21 cellular contexts compared by ENCODE assay signal in the genomic region with DNA sequence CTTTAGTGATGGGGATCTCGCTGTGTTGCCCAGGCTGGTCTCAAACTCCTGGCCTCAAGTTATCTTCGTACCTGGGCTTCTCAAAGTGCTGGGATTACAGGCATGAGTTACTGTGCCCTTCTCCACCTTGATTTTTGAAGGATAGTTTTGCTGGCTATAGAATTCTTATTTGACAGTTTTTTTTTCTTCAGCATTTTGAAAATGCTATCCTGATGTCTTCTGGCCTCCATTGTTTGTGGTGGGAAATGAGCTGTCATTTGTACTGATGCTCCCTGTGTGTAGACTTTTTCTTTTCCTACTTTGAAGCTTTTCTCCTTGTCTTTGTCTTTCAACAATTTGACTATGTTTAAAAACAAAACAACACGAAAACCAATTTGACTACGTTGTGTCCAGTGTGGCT. TPM values are rescaled to one million over a fixed set of nuclear protein-coding genes. Genes with fewer than 3 reads are reported as not detected.
DNase-seq lines count a peak whose midpoint lies in the region; ATAC-seq, FAIRE-seq and TF ChIP-seq lines count a peak whose summit lies in the region.
"Had no signal": no experiment of that assay in that cellular context is flagged by ENCODE, and none has a peak within 500 bp of the region (broad histone marks: within the 10 kb centered on the region; RNA-seq: fewer than 3 reads in every experiment).

No MANE protein-coding gene starts in this region.

- 96% methylated on average over 4 of the region's 4 CpGs for WGBS in esophagus muscularis mucosa

- no peaks in the 10 kb centered on the region for H3K9me2 ChIP-seq in PC-3 (replicated peaks; ENCODE audit: low read length)

- peaks cover 10% of the 10 kb centered on the region for H3K36me3 Mint-ChIP-seq in activated CD4-positive, alpha-beta T cell treated with anti-CD3 and anti-CD28 coated beads for 36 hours (ENCODE audit: low read depth)

- no peaks in the 10 kb centered on the region for H3K27me3 Mint-ChIP-seq in activated CD4-positive, alpha-beta T cell treated with anti-CD3 and anti-CD28 coated beads for 36 hours
- H3K27me3 Mint-ChIP-seq: CD8-positive, alpha-beta memory T cell had no signal

- peak; percentile 71 for FAIRE-seq in GM19239 (lab: Jason Lieb, UNC)
- FAIRE-seq: H1, RCC 7860 had no signal

- no peak overlapping the region for H3K4me2 ChIP-seq in PC-3 (ENCODE audit: low read length)
- H3K4me2 ChIP-seq: BLaER1 had no signal

- no peak for TF ChIP-seq POLR2A in esophagus muscularis mucosa (IDR thresholded peaks at IDR 0.05; ENCODE audit: low read depth)

- CTCF ChIA-PET in PC-3 (lab: Charles Lee) (interaction anchor here (0.6 kb wide), 1 partner anchor 56 kb away, joined by 8 read pairs; no protein-coding TSS in a partner anchor), GM10248 (lab: Yijun Ruan, JAX) (interaction anchor here (0.6 kb wide), 1 partner anchor 60 kb away, joined by 3 read pairs; no protein-coding TSS in a partner anchor)
- CTCF ChIA-PET in activated CD4-positive, alpha-beta T cell treated with anti-CD3 and anti-CD28 coated beads for 36 hours (lab: Charles Lee) = no interaction called here

- in situ Hi-C loops in brain microvascular endothelial cell (cut with HindIII; ENCODE audit: low pct_ligation_motif_present, low sequenced_read_pairs) = no loop called here

- H3K4me1 Mint-ChIP-seq in activated CD4-positive, alpha-beta T cell treated with anti-CD3 and anti-CD28 coated beads for 36 hours = peaks cover 5% of the 10 kb centered on the region

- peaks cover 6% of the 10 kb centered on the region; the same call in 1 of the 2 replicates for H3K4me1 ChIP-seq in PC-3 (ENCODE audit: insufficient read depth, low read length)
- H3K4me1 ChIP-seq in esophagus muscularis mucosa = peaks cover 0 to 4% (median 0%) of the 10 kb centered on the region in 4 donors

- no peaks in the 10 kb centered on the region for H4K20me1 ChIP-seq in PC-3 (ENCODE audit: low read length)

- peaks cover 98% of the 10 kb centered on the region for H3K79me2 ChIP-seq in PC-3 (ENCODE audit: low read length)

- POLR2A ChIA-PET in PC-3 (lab: Charles Lee; ENCODE audit: unreplicated experiment) (no interaction called here), GM10248 (lab: Yijun Ruan, JAX) (no interaction called here)
- POLR2A ChIA-PET in activated CD4-positive, alpha-beta T cell treated with anti-CD3 and anti-CD28 coated beads for 36 hours (lab: Charles Lee) = no interaction called here

- H3K9ac ChIP-seq in PC-3 (ENCODE audit: low read length) = no peak overlapping the region
- H3K9ac ChIP-seq: BLaER1 had no signal

- H3K4me3 ChIP-seq in PC-3 (ENCODE audit: low read length) (no peak overlapping the region), brain microvascular endothelial cell (ENCODE audit: low read depth, low read length) (no peak overlapping the region), esophagus muscularis mucosa (no peak overlapping the region)
- H3K4me3 ChIP-seq: BLaER1 had no signal

- ATAC-seq in PC-3 = no peak
- no peak for ATAC-seq in activated CD4-positive, alpha-beta T cell treated with anti-CD3 and anti-CD28 coated beads for 36 hours

- no peak overlapping the region for H3K4me3 Mint-ChIP-seq in activated CD4-positive, alpha-beta T cell treated with anti-CD3 and anti-CD28 coated beads for 36 hours
- H3K4me3 Mint-ChIP-seq: CD8-positive, alpha-beta memory T cell had no signal

- intact Hi-C loops in PC-3 (cut with micrococcal nuclease) = no loop called here
- intact Hi-C loops in head of caudate nucleus (cut with DNase I) = no loop called here
- intact Hi-C loops in activated CD4-positive, alpha-beta T cell treated with anti-CD3 and anti-CD28 coated beads for 36 hours (cut with DNase I, micrococcal nuclease) = no loop called here
- intact Hi-C loops in esophagus muscularis mucosa (cut with DNase I) = no loop called here

- H3K36me3 ChIP-seq in PC-3 (ENCODE audit: low read depth, low read length) = peaks cover 9% of the 10 kb centered on the region; the same call in 1 of the 2 replicates
- H3K36me3 ChIP-seq in brain microvascular endothelial cell (replicated peaks) = no peaks in the 10 kb centered on the region
- no peaks in the 10 kb centered on the region for H3K36me3 ChIP-seq in esophagus muscularis mucosa

- no peaks in the 10 kb centered on the region for H3K9me3 ChIP-seq in PC-3 (ENCODE audit: low read length)
- H3K9me3 ChIP-seq in esophagus muscularis mucosa = no peaks in the 10 kb centered on the region

- no peak overlapping the region for H2AFZ ChIP-seq in PC-3 (ENCODE audit: low read length)

- TF ChIP-seq CTCF in PC-3 (conservative IDR thresholded peaks at IDR 0.05; ENCODE audit: low read depth, low read length) (no peak), brain microvascular endothelial cell (IDR thresholded peaks at IDR 0.05; ENCODE audit: low read depth, low read length, missing control alignments) (no peak), GM10248 (IDR thresholded peaks at IDR 0.05; ENCODE audit: control extremely low read depth, extremely low read depth, low read depth, missing control alignments) (no peak), esophagus muscularis mucosa (IDR thresholded peaks at IDR 0.05) (no peak)

- no peaks in the 10 kb centered on the region for H3F3A ChIP-seq in PC-3 (ENCODE audit: low read length, unreplicated experiment)

- H3K27ac Mint-ChIP-seq in activated CD4-positive, alpha-beta T cell treated with anti-CD3 and anti-CD28 coated beads for 36 hours = no peak overlapping the region
- H3K27ac Mint-ChIP-seq: CD8-positive, alpha-beta memory T cell had no signal

- no peak for DNase-seq in GM19239 (ENCODE audit: insufficient read length, low spot score)
- no peak for DNase-seq in PC-3
- no peak for DNase-seq in brain microvascular endothelial cell
- no peak for DNase-seq in head of caudate nucleus
- no peak for DNase-seq in activated CD4-positive, alpha-beta T cell treated with anti-CD3 and anti-CD28 coated beads for 36 hours
- no peak for DNase-seq in GM10248 (ENCODE audit: extremely low spot score)
- DNase-seq in esophagus muscularis mucosa (ENCODE audit: extremely low spot score) = no peak
- DNase-seq: CD8-positive, alpha-beta memory T cell; DND-41; GDM1; Kasumi-1; MM.1S; NCI-H1105; NCI-H1694; NCI-H2107; NCI-H226; NCI-H524 treated with DMSO at 0.1 percent for 48 hours; SHP77 treated with DMSO at 0.1 percent for 48 hours had no signal

- TF ChIP-seq EP300 in esophagus muscularis mucosa (IDR thresholded peaks at IDR 0.05) = no peak

- no peaks in the 10 kb centered on the region for H3K27me3 ChIP-seq in PC-3 (ENCODE audit: low read length)
- no peaks in the 10 kb centered on the region for H3K27me3 ChIP-seq in brain microvascular endothelial cell (replicated peaks)
- H3K27me3 ChIP-seq in esophagus muscularis mucosa = no peaks in the 10 kb centered on the region
- H3K27me3 ChIP-seq: BLaER1 had no signal

- no TSS peak for BruUV-seq in PC-3 (replicated peaks; lab: Mats Ljungman, UMichigan)

- H3K27ac ChIP-seq in PC-3 (ENCODE audit: low read length) = peak overlapping the region; percentile 25; the same call in 1 of the 2 replicates
- H3K27ac ChIP-seq in brain microvascular endothelial cell = peak overlapping the region; percentile 62
- H3K27ac ChIP-seq in esophagus muscularis mucosa (replicated peaks in 1 of 4) = no peak overlapping the region
- H3K27ac ChIP-seq: BLaER1 had no signal

- H3K9me3 Mint-ChIP-seq in activated CD4-positive, alpha-beta T cell treated with anti-CD3 and anti-CD28 coated beads for 36 hours (ENCODE audit: low read depth) = peaks cover 15% of the 10 kb centered on the region

RNA-seq across cellular contexts. Expression of gene SIPA1L3, which starts 54.2 kb away (rescaled TPM):
- total RNA-seq in PC-3 (2014; rRNA removed) (38.7 and 56.3 TPM in 2 replicates), esophagus muscularis mucosa (10 to 100 TPM; 10.4 to 17.9 (median 13.2) TPM)
- total RNA-seq in activated CD4-positive, alpha-beta T cell treated with anti-CD3 and anti-CD28 coated beads for 36 hours = 10 to 100 TPM; 10.5 to 18.3 TPM

RNA-seq across cellular contexts. Expression of gene WDR87, which starts 54.8 kb away (rescaled TPM):
- not detected in 2 replicates for total RNA-seq in PC-3 (2014; rRNA removed)
- total RNA-seq in activated CD4-positive, alpha-beta T cell treated with anti-CD3 and anti-CD28 coated beads for 36 hours = not detected
- total RNA-seq in esophagus muscularis mucosa = not detected
- total RNA-seq: CD8-positive, alpha-beta memory T cell; H1 had no signal

Comparison
In these comparisons a context has a peak if more than half of its experiments do, and no peak if none do; other contexts are left out.
1. H3K27ac ChIP-seq: peak in PC-3 (single experiment) and brain microvascular endothelial cell (single experiment); none in esophagus muscularis mucosa (0 of 4).